14 cellular contexts compared by ENCODE assay signal in genomic region chr15:66452421-66452820, GRCh38. TPM values are rescaled to one million over a fixed set of nuclear protein-coding genes. Genes with fewer than 3 reads are reported as not detected.
DNase-seq lines count a peak whose midpoint lies in the region; ATAC-seq, FAIRE-seq and TF ChIP-seq lines count a peak whose summit lies in the region.
"Had no signal": no experiment of that assay in that cellular context is flagged by ENCODE, and none has a peak within 500 bp of the region (broad histone marks: within the 10 kb centered on the region; RNA-seq: fewer than 3 reads in every experiment).

No MANE protein-coding gene starts in this region.

- H3K4me2 ChIP-seq in Karpas-422 (ENCODE audit: low read depth, low read length, poor library complexity, severe bottlenecking) (no peak overlapping the region), GM12878 (ENCODE audit: control insufficient read depth, insufficient read depth) (no peak overlapping the region)

- TF ChIP-seq POLR2A in GM12878 (IDR thresholded peaks at IDR 0.05; ENCODE audit: low read depth, low read length) = no peak

- H3K79me2 ChIP-seq in Karpas-422 (ENCODE audit: low read length) (peaks cover 43% of the 10 kb centered on the region), GM12878 (ENCODE audit: control insufficient read depth, insufficient read depth, low read length) (no peaks in the 10 kb centered on the region)

- intact Hi-C loops in GM12878 (cut with micrococcal nuclease; ENCODE audit: unreplicated experiment) = no loop called here

- H3K9me2 ChIP-seq in Karpas-422 (replicated peaks; ENCODE audit: insufficient read depth, low read length) = no peaks in the 10 kb centered on the region

- no peak overlapping the region for H3K9ac ChIP-seq in Karpas-422 (ENCODE audit: low read length)
- H3K9ac ChIP-seq in GM12878 (ENCODE audit: control insufficient read depth, insufficient read depth, low read length) = no peak overlapping the region

- no peak for TF ChIP-seq EP300 in GM12878 (IDR thresholded peaks at IDR 0.05; ENCODE audit: borderline replicate concordance in 1 of 2, control insufficient read depth in 1 of 2, low read depth in 2 of 2, low read length in 2 of 2)

- H3K9me3 ChIP-seq in Karpas-422 (ENCODE audit: low read length) (no peaks in the 10 kb centered on the region), GM12878 (replicated peaks; ENCODE audit: control insufficient read depth, insufficient read depth, low read length) (no peaks in the 10 kb centered on the region; the same call in 2 of the 3 replicates)

- peaks cover 49% of the 10 kb centered on the region for H3K4me1 ChIP-seq in Karpas-422 (ENCODE audit: low read length)
- H3K4me1 ChIP-seq in GM12878 (ENCODE audit: control insufficient read depth, insufficient read depth, low read length) = no peaks in the 10 kb centered on the region

- no peak for TF ChIP-seq RAD21 in GM12878 (IDR thresholded peaks at IDR 0.05; ENCODE audit: insufficient read depth, low read depth, low read length)

- H4K20me1 ChIP-seq in Karpas-422 (ENCODE audit: insufficient read depth, low read depth, low read length) (no peaks in the 10 kb centered on the region), GM12878 (ENCODE audit: control insufficient read depth, insufficient read depth) (no peaks in the 10 kb centered on the region)

- BruUV-seq in GM12878 (replicated peaks; lab: Mats Ljungman, UMichigan) = TSS peak; percentile 6

- CTCF ChIA-PET in GM12878 (lab: Yijun Ruan, JAX) = interaction anchor here (1.2 to 3.0 kb wide), 3 partner anchors 14 to 46 kb away, joined by 3 to 8 read pairs (median 4); no protein-coding TSS in a partner anchor

- SMC1A ChIA-PET in GM12878 (lab: Charles Lee; ENCODE audit: uncharacterized antibody, unreplicated experiment) = interaction anchor here (0.9 to 1.0 kb wide), 2 partner anchors 19 to 66 kb away, joined by 3 read pairs; no protein-coding TSS in a partner anchor

- DNase-seq in DMS 273 (lab: John Stamatoyannopoulos, UW; ENCODE audit: unreplicated experiment) (peak; percentile 74), Karpas-422 (no peak), GM12878 (ENCODE audit: low read depth, low spot score) (no peak), left lobe of liver (ENCODE audit: low spot score) (no peak), frontal cortex (ENCODE audit: low spot score in 2 of 2) (no peak), NCI-H1436 (lab: John Stamatoyannopoulos, UW) (no peak)
- DNase-seq: CD4-positive, alpha-beta T cell; DND-41; GDM1; HCEC 1CT; HFFc6; IMR-90 had no signal

- H3K27ac ChIP-seq in Karpas-422 (ENCODE audit: low read length) (peak overlapping the region; percentile 57), GM12878 (ENCODE audit: control insufficient read depth, insufficient read depth) (no peak overlapping the region)

- no peaks in the 10 kb centered on the region for H3K27me3 ChIP-seq in Karpas-422 (ENCODE audit: low read length)
- no peaks in the 10 kb centered on the region for H3K27me3 ChIP-seq in GM12878 (replicated peaks in 1 of 2; ENCODE audit: control insufficient read depth in 2 of 2, insufficient read depth in 2 of 2, low read length in 1 of 2)

- ATAC-seq in GM12878 = no peak
- ATAC-seq in left lobe of liver = peak; percentile 19
- ATAC-seq in HG03469 (IDR thresholded peaks at IDR 0.05; ENCODE audit: unreplicated experiment) = no peak

- H2AFZ ChIP-seq in Karpas-422 (ENCODE audit: low read length) = no peak overlapping the region
- H2AFZ ChIP-seq in GM12878 (ENCODE audit: control insufficient read depth, low read depth, low read length) = no peak overlapping the region

- 85% methylated on average over 4 of the region's 4 CpGs for WGBS in GM12878 (ENCODE audit: insufficient coverage, insufficient replicate concordance, low lambda C conversion rate, missing lambda C conversion rate)

- RAD21 ChIA-PET in GM12878 (lab: Charles Lee; ENCODE audit: unreplicated experiment) = no interaction called here

- H3K36me3 ChIP-seq in Karpas-422 (ENCODE audit: insufficient read depth, low read length) = peaks cover 11% of the 10 kb centered on the region
- H3K36me3 ChIP-seq in GM12878 (ENCODE audit: control insufficient read depth in 2 of 2, insufficient read depth in 2 of 2, low read length in 1 of 2) = peaks cover 2 to 8% of the 10 kb centered on the region in 2 experiments; a peak in 2 of 4 replicates

- H3K4me3 ChIP-seq in Karpas-422 (ENCODE audit: low read length) (no peak overlapping the region), GM12878 (no peak overlapping the region)

- FAIRE-seq in GM12878 (lab: Jason Lieb, UNC) (no peak), frontal cortex (lab: Jason Lieb, UNC) (no peak)
- FAIRE-seq: A204.1 had no signal

- POLR2A ChIA-PET in GM12878 (lab: Charles Lee) = no interaction called here

- in situ Hi-C loops in GM12878 (cut with MboI) = no loop called here

- TF ChIP-seq CTCF in GM12878 (IDR thresholded peaks at IDR 0.05 in 2 of 3, conservative IDR thresholded peaks at IDR 0.05 in 1 of 3; ENCODE audit: control insufficient read depth in 2 of 3, extremely low read depth in 1 of 3, insufficient read depth in 1 of 3, low read depth in 3 of 3, low read length in 3 of 3) = no peak

TF ChIP-seq in GM12878, 131 proteins besides CTCF, POLR2A, EP300 and RAD21 (continues in another document):
- TF ChIP-seq PML (IDR thresholded peaks at IDR 0.05; ENCODE audit: low read length) (no peak), IKZF1 (conservative IDR thresholded peaks at IDR 0.05) (no peak), JUNB (IDR thresholded peaks at IDR 0.05) (no peak)

RNA-seq across cellular contexts. Expression of gene SNAPC5, which starts 45.1 kb away (rescaled TPM):
- total RNA-seq in Karpas-422 (2014; rRNA removed; shearing (Covaris generic); ENCODE audit: low replicate concordance) = 20.2 and 33.0 TPM in 2 replicates
- 11.5 and 13.8 TPM in 2 replicates for total RNA-seq in GM12878 (2013; cell fraction: nucleolus; rRNA removed)
- total RNA-seq in GM12878 (2014; rRNA removed) (18.0 and 29.3 TPM in 2 replicates), GM12878 (2014; rRNA removed; fragmentation: Illumina TruSeq; extraction: Trizol) (32.2 and 32.8 TPM in 2 replicates), GM12878 (2021) (16.7 and 18.2 TPM in 2 replicates), left lobe of liver (16.3 TPM), frontal cortex (9.4 TPM)
- 16.8 TPM for polyA plus RNA-seq in GM12878 (2011; ENCODE audit: low read depth)
- polyA plus RNA-seq in GM12878 (2011; rRNA removed) (14.4 TPM in 2 replicates), GM12878 (2014; fragmentation: Illumina TruSeq; extraction: Trizol) (43.7 and 49.2 TPM in 2 replicates), GM12878 (2014; fragmentation: Nextera tagmentation; extraction: Ambion mirVana) (10 to 100 TPM; 53.0 to 53.5 TPM), GM12878 (2014; rRNA removed) (18.3 and 26.6 TPM in 2 replicates), GM12878 (2016; fragmentation: Nextera tagmentation; extraction: Ambion mirVana) (10 to 100 TPM; 41.6 to 44.4 TPM)
- polyA plus RNA-seq in GM12878 (2011; cell fraction: cytosol; rRNA removed) = 9.3 and 16.3 TPM in 2 replicates
- polyA plus RNA-seq in GM12878 (2011; cell fraction: nucleus; rRNA removed) = 7.3 and 9.6 TPM in 2 replicates
- polyA plus RNA-seq in GM12878 (2012) = 12.8 and 14.5 TPM in 2 replicates
- polyA minus RNA-seq in GM12878 (2011; rRNA and poly(A)+ RNA removed) = 3.8 and 10.5 TPM in 2 replicates
- polyA minus RNA-seq in GM12878 (2011; cell fraction: cytosol; rRNA and poly(A)+ RNA removed) = 3.1 and 5.3 TPM in 2 replicates
- 2.5 and 5.8 TPM in 2 replicates for polyA minus RNA-seq in GM12878 (2011; cell fraction: nucleus; rRNA and poly(A)+ RNA removed)

RNA-seq across cellular contexts. Expression of gene RPL4, which starts 52.2 kb away (rescaled TPM):
- 5,548 and 5,820 TPM in 2 replicates for total RNA-seq in Karpas-422 (2014; rRNA removed; shearing (Covaris generic); ENCODE audit: low replicate concordance)
- 788 and 946 TPM in 2 replicates for total RNA-seq in GM12878 (2013; cell fraction: nucleolus; rRNA removed)
- total RNA-seq in GM12878 (2014; rRNA removed) = 4,310 and 5,924 TPM in 2 replicates
- 5,024 and 5,340 TPM in 2 replicates for total RNA-seq in GM12878 (2014; rRNA removed; fragmentation: Illumina TruSeq; extraction: Trizol)
- total RNA-seq in GM12878 (2021) = 4,258 and 4,437 TPM in 2 replicates
- 3,705 TPM for polyA plus RNA-seq in GM12878 (2011; ENCODE audit: low read depth)
- 4,164 and 5,095 TPM in 2 replicates for polyA plus RNA-seq in GM12878 (2011; rRNA removed)
- polyA plus RNA-seq in GM12878 (2011; cell fraction: cytosol; rRNA removed) = 5,374 and 6,615 TPM in 2 replicates
- 1,647 and 2,081 TPM in 2 replicates for polyA plus RNA-seq in GM12878 (2011; cell fraction: nucleus; rRNA removed)
- polyA plus RNA-seq in GM12878 (2012) = 4,404 and 6,661 TPM in 2 replicates
- 8,511 and 8,888 TPM in 2 replicates for polyA plus RNA-seq in GM12878 (2014; fragmentation: Illumina TruSeq; extraction: Trizol)
- 1,000 to 10,000 TPM; 3,668 to 5,406 TPM for polyA plus RNA-seq in GM12878 (2014; fragmentation: Nextera tagmentation; extraction: Ambion mirVana)
- 6,137 and 6,404 TPM in 2 replicates for polyA plus RNA-seq in GM12878 (2014; rRNA removed)
- polyA plus RNA-seq in GM12878 (2016; fragmentation: Nextera tagmentation; extraction: Ambion mirVana) = 1,000 to 10,000 TPM; 2,004 to 2,043 TPM
- polyA minus RNA-seq in GM12878 (2011; rRNA and poly(A)+ RNA removed) = 3,455 and 4,890 TPM in 2 replicates
- 899 and 991 TPM in 2 replicates for polyA minus RNA-seq in GM12878 (2011; cell fraction: cytosol; rRNA and poly(A)+ RNA removed)
- polyA minus RNA-seq in GM12878 (2011; cell fraction: nucleus; rRNA and poly(A)+ RNA removed) = 374 and 504 TPM in 2 replicates
- total RNA-seq in left lobe of liver = 753 TPM
- 1,621 TPM for total RNA-seq in frontal cortex

RNA-seq across cellular contexts. Expression of gene ZWILCH, which starts 52.7 kb away (rescaled TPM):
- total RNA-seq in Karpas-422 (2014; rRNA removed; shearing (Covaris generic); ENCODE audit: low replicate concordance) = 7.4 and 20.8 TPM in 2 replicates
- 18.2 and 19.5 TPM in 2 replicates for total RNA-seq in GM12878 (2013; cell fraction: nucleolus; rRNA removed)
- total RNA-seq in GM12878 (2014; rRNA removed) (19.7 and 24.6 TPM in 2 replicates), GM12878 (2014; rRNA removed; fragmentation: Illumina TruSeq; extraction: Trizol) (30.2 and 31.3 TPM in 2 replicates), GM12878 (2021) (24.8 and 28.0 TPM in 2 replicates), left lobe of liver (3.3 TPM), frontal cortex (43.6 TPM)
- 7.0 TPM for polyA plus RNA-seq in GM12878 (2011; ENCODE audit: low read depth)
- polyA plus RNA-seq in GM12878 (2011; rRNA removed) (30.0 and 50.0 TPM in 2 replicates), GM12878 (2014; fragmentation: Illumina TruSeq; extraction: Trizol) (33.6 and 38.4 TPM in 2 replicates), GM12878 (2014; fragmentation: Nextera tagmentation; extraction: Ambion mirVana) (10 to 100 TPM; 34.4 to 51.6 TPM), GM12878 (2014; rRNA removed) (13.1 and 15.6 TPM in 2 replicates), GM12878 (2016; fragmentation: Nextera tagmentation; extraction: Ambion mirVana) (10 to 100 TPM; 69.3 to 73.9 TPM)
- polyA plus RNA-seq in GM12878 (2011; cell fraction: cytosol; rRNA removed) = 8.4 and 8.6 TPM in 2 replicates
- polyA plus RNA-seq in GM12878 (2011; cell fraction: nucleus; rRNA removed) = 14.0 and 16.8 TPM in 2 replicates
- polyA plus RNA-seq in GM12878 (2012) = 9.1 and 10.0 TPM in 2 replicates
- 18.9 and 34.4 TPM in 2 replicates for polyA minus RNA-seq in GM12878 (2011; rRNA and poly(A)+ RNA removed)
- 9.9 and 12.8 TPM in 2 replicates for polyA minus RNA-seq in GM12878 (2011; cell fraction: cytosol; rRNA and poly(A)+ RNA removed)
- 6.0 and 8.2 TPM in 2 replicates for polyA minus RNA-seq in GM12878 (2011; cell fraction: nucleus; rRNA and poly(A)+ RNA removed)
